Comparison of ENCODE assay signal across 18 cellular contexts in genomic region chr1:206681359-206681758, GRCh38.
"Had no signal": no experiment of that assay in that cellular context is flagged by ENCODE, and none has a peak within 500 bp of the region (broad histone marks: within the 10 kb centered on the region; RNA-seq: fewer than 3 reads in every experiment).

No MANE protein-coding gene starts in this region.

- DNase-seq: activated CD4-positive, alpha-beta T cell treated with anti-CD3 and anti-CD28 coated beads for 1 hour; activated naive CD4-positive, alpha-beta T cell treated with Interleukin-2 at 50 U/mL for 16 hours; colonic mucosa; erythroblast; left lung; sigmoid colon; stimulated activated naive CD4-positive, alpha-beta T cell; substantia nigra; T-helper 1 cell; T-helper 9 cell; tibial artery had no signal

- H3K27ac Mint-ChIP-seq: activated T-helper 2 cell treated with anti-CD3 and anti-CD28 coated beads, Interferon-gamma antibody, Interleukin-2, Interleukin-4, amounts not matched to agents 10 μg/mL and 5 μg/mL and 100 μg/mL, durations not matched to agents 14 hours and 24 hours and 36 hours; mesothelial cell of epicardium; natural killer cell treated with Interleukin-12 subunit alpha and Interleukin-12 subunit beta and Interleukin-15 and Interleukin-18, amount 100 ng/mL, for 72 hours had no signal

- FAIRE-seq: endometrium, frontal cortex had no signal

- H3K4me3 Mint-ChIP-seq: central memory CD8-positive, alpha-beta T cell; mesothelial cell of epicardium; natural killer cell treated with Interleukin-12 subunit alpha and Interleukin-12 subunit beta and Interleukin-15 and Interleukin-18, amount 100 ng/mL, for 72 hours had no signal

- H3K27ac ChIP-seq: ascending aorta, colonic mucosa, left lung, sigmoid colon, tibial artery had no signal

- ATAC-seq: left lung; natural killer cell treated with Interleukin-12 subunit alpha and Interleukin-12 subunit beta and Interleukin-15 and Interleukin-18, amount 100 ng/mL, for 72 hours had no signal

- H3K9me3 ChIP-seq: ascending aorta, colonic mucosa, left lung, sigmoid colon, tibial artery had no signal

- H3K27me3 Mint-ChIP-seq: central memory CD8-positive, alpha-beta T cell had no signal

- H3K36me3 ChIP-seq: ascending aorta, colonic mucosa, left lung, sigmoid colon, tibial artery had no signal

- H3K27me3 ChIP-seq: ascending aorta, colonic mucosa, left lung, sigmoid colon, tibial artery had no signal

- H3K9me3 Mint-ChIP-seq: activated T-helper 2 cell treated with anti-CD3 and anti-CD28 coated beads, Interferon-gamma antibody, Interleukin-2, Interleukin-4, amounts not matched to agents 10 μg/mL and 5 μg/mL and 100 μg/mL, durations not matched to agents 14 hours and 24 hours and 36 hours; central memory CD8-positive, alpha-beta T cell; mesothelial cell of epicardium; natural killer cell treated with Interleukin-12 subunit alpha and Interleukin-12 subunit beta and Interleukin-15 and Interleukin-18, amount 100 ng/mL, for 72 hours had no signal

- H3K4me1 ChIP-seq: colonic mucosa had no signal

- H3K36me3 Mint-ChIP-seq: mesothelial cell of epicardium; natural killer cell treated with Interleukin-12 subunit alpha and Interleukin-12 subunit beta and Interleukin-15 and Interleukin-18, amount 100 ng/mL, for 72 hours had no signal

- H3K4me3 ChIP-seq: ascending aorta, colonic mucosa, left lung, sigmoid colon, tibial artery had no signal
